22 cellular contexts compared by ENCODE assay signal in the genomic region with DNA sequence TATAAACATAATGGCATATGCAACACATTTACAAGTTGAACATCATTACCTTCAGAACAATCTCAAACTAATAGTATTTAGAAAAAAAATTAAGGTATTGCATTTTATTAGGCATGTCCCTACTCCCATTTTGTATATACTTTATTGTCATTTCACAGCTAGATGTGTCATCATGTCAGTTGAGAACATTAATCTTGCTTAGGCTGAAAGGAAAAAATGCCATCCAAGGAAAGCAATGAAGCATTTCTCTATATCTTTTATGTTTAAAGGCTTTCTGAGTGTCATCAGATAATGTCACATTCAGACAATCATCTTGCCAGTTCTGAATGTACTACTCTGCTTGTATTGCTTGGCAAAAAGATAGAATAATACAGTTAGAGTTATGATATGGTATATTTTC.
A peak's percentile ranks its signal among the peaks of the same experiment; 100 is the strongest.
DNase-seq lines count a peak whose midpoint lies in the region; ATAC-seq and TF ChIP-seq lines count a peak whose summit lies in the region.
"Had no signal": no experiment of that assay in that cellular context is flagged by ENCODE, and none has a peak within 500 bp of the region (broad histone marks: within the 10 kb centered on the region; RNA-seq: fewer than 3 reads in every experiment).

No MANE protein-coding gene starts in this region.

- peaks cover 12% of the 10 kb centered on the region for H3K36me3 Mint-ChIP-seq in activated naive CD8-positive, alpha-beta T cell treated with anti-CD3 and anti-CD28 coated beads for 36 hours
- H3K36me3 Mint-ChIP-seq: CD14-positive monocyte; CD4-positive, alpha-beta memory T cell; CD4-positive, CD25-positive, alpha-beta regulatory T cell had no signal

- H3K4me3 ChIP-seq in left ventricle myocardium inferior, result no peak overlapping the region
- H3K4me3 ChIP-seq: A549, BLaER1 had no signal

- H3K9me3 ChIP-seq in left ventricle myocardium inferior (replicated peaks), result no peaks in the 10 kb centered on the region
- H3K9me3 ChIP-seq: A549, BE2C, BLaER1, Caco-2 had no signal

- H3K36me3 ChIP-seq in left ventricle myocardium inferior, result no peaks in the 10 kb centered on the region
- H3K36me3 ChIP-seq: BE2C, BLaER1 had no signal

- CTCF ChIA-PET in HEK293T (lab: Yijun Ruan, JAX), result no interaction called here

- H3K27ac ChIP-seq in left ventricle myocardium inferior (replicated peaks), result peak overlapping the region; percentile 49
- H3K27ac ChIP-seq: 22Rv1, A549, BLaER1 had no signal

- no peak for TF ChIP-seq CTCF in left ventricle myocardium inferior (IDR thresholded peaks at IDR 0.05; ENCODE audit: borderline replicate concordance)

- intact Hi-C loops in left ventricle myocardium inferior (cut with micrococcal nuclease) (no loop called here), left cardiac atrium (cut with DNase I) (no loop called here)

- POLR2A ChIA-PET in HEK293T (lab: Yijun Ruan, JAX), result no interaction called here

- H3K27me3 ChIP-seq in left ventricle myocardium inferior (ENCODE audit: low read depth), result no peaks in the 10 kb centered on the region
- H3K27me3 ChIP-seq: BE2C, BLaER1 had no signal

- H3K27ac Mint-ChIP-seq in activated naive CD8-positive, alpha-beta T cell treated with anti-CD3 and anti-CD28 coated beads for 36 hours, result no peak overlapping the region
- H3K27ac Mint-ChIP-seq: CD14-positive monocyte; CD4-positive, alpha-beta memory T cell; CD4-positive, CD25-positive, alpha-beta regulatory T cell; CD8-positive, alpha-beta memory T cell had no signal

- no peak for ATAC-seq in left cardiac atrium
- no peak for ATAC-seq in HG02852 (IDR thresholded peaks at IDR 0.05; ENCODE audit: unreplicated experiment)
- ATAC-seq: A549 had no signal

- peaks cover 6% of the 10 kb centered on the region for H3K9me3 Mint-ChIP-seq in activated naive CD8-positive, alpha-beta T cell treated with anti-CD3 and anti-CD28 coated beads for 36 hours

- H3K4me1 Mint-ChIP-seq in activated naive CD8-positive, alpha-beta T cell treated with anti-CD3 and anti-CD28 coated beads for 36 hours, result peaks cover 2% of the 10 kb centered on the region
- H3K4me1 Mint-ChIP-seq: CD8-positive, alpha-beta memory T cell had no signal

- no peaks in the 10 kb centered on the region for H3K27me3 Mint-ChIP-seq in activated naive CD8-positive, alpha-beta T cell treated with anti-CD3 and anti-CD28 coated beads for 36 hours
- H3K27me3 Mint-ChIP-seq: CD4-positive, alpha-beta memory T cell; CD4-positive, CD25-positive, alpha-beta regulatory T cell; CD8-positive, alpha-beta memory T cell had no signal

- H3K4me1 ChIP-seq in left ventricle myocardium inferior, result peaks cover 36% of the 10 kb centered on the region
- H3K4me1 ChIP-seq: BLaER1 had no signal

- H3K4me3 Mint-ChIP-seq in activated naive CD8-positive, alpha-beta T cell treated with anti-CD3 and anti-CD28 coated beads for 36 hours, result no peak overlapping the region
- H3K4me3 Mint-ChIP-seq: CD14-positive monocyte; CD4-positive, alpha-beta memory T cell; CD4-positive, CD25-positive, alpha-beta regulatory T cell; CD8-positive, alpha-beta memory T cell had no signal

- no peak for DNase-seq in left ventricle myocardium inferior
- no peak for DNase-seq in left cardiac atrium
- no peak for DNase-seq in HEK293T (ENCODE audit: extremely low spot score)
- peak; percentile 36 for DNase-seq in NCI-H69 (lab: John Stamatoyannopoulos, UW)
- peak; percentile 40 for DNase-seq in superior temporal gyrus (ENCODE audit: extremely low spot score)
- no peak for DNase-seq in COR-L47 (lab: John Stamatoyannopoulos, UW)
- no peak for DNase-seq in activated naive CD8-positive, alpha-beta T cell treated with anti-CD3 and anti-CD28 coated beads for 36 hours
- DNase-seq: ACHN; BE2C; C1 segment of cervical spinal cord; Caco-2; Calu3; CD4-positive, alpha-beta memory T cell; CD4-positive, CD25-positive, alpha-beta regulatory T cell; CD8-positive, alpha-beta memory T cell; DMS79 treated with DMSO at 0.1 percent for 48 hours; GF-D8 had no signal

TF ChIP-seq in HEK293T, 16 proteins besides CTCF, POLR2A, EP300 and RAD21:
- TF ChIP-seq NFRKB (IDR thresholded peaks at IDR 0.05), result no peak
- TF ChIP-seq, protein P1, sequence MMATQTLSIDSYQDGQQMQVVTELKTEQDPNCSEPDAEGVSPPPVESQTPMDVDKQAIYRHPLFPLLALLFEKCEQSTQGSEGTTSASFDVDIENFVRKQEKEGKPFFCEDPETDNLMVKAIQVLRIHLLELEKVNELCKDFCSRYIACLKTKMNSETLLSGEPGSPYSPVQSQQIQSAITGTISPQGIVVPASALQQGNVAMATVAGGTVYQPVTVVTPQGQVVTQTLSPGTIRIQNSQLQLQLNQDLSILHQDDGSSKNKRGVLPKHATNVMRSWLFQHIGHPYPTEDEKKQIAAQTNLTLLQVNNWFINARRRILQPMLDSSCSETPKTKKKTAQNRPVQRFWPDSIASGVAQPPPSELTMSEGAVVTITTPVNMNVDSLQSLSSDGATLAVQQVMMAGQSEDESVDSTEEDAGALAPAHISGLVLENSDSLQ (IDR thresholded peaks at IDR 0.05), result peak; percentile 58
- TF ChIP-seq FOXM1 (IDR thresholded peaks at IDR 0.05; ENCODE audit: borderline replicate concordance), result no peak
- TF ChIP-seq ZNF384 (IDR thresholded peaks at IDR 0.05), result no peak

Comparison
In these comparisons a context has a peak if more than half of its experiments do, and no peak if none do; other contexts are left out.
1. DNase-seq: peak in NCI-H69 (single experiment) and superior temporal gyrus (single experiment); none in left ventricle myocardium inferior (single experiment), left cardiac atrium (single experiment), HEK293T (single experiment), COR-L47 (single experiment) and activated naive CD8-positive, alpha-beta T cell treated with anti-CD3 and anti-CD28 coated beads for 36 hours (single experiment).